Comparison of ENCODE assay signal across 14 cellular contexts in genomic region chr12:2329811-2330210, GRCh38.
DNase-seq lines count a peak whose midpoint lies in the region; ATAC-seq, FAIRE-seq and TF ChIP-seq lines count a peak whose summit lies in the region.
"Had no signal": no experiment of that assay in that cellular context is flagged by ENCODE, and none has a peak within 500 bp of the region (broad histone marks: within the 10 kb centered on the region; RNA-seq: fewer than 3 reads in every experiment).

No MANE protein-coding gene starts in this region.

- no peak overlapping the region for H2BK5ac ChIP-seq in IMR-90 (ENCODE audit: low read depth, low read length, poor library complexity, severe bottlenecking)
- no peak overlapping the region for H2BK5ac ChIP-seq in mesenchymal stem cell (ENCODE audit: low read depth, low read length, poor library complexity, severe bottlenecking)

- H3K14ac ChIP-seq in IMR-90 (replicated peaks; ENCODE audit: low read depth, low read length) = no peak overlapping the region
- no peak overlapping the region for H3K14ac ChIP-seq in mesenchymal stem cell (ENCODE audit: low read length in 2 of 2)

- in situ Hi-C loops in IMR-90 (cut with MboI; ENCODE audit: low sequenced_read_pairs) = no loop called here

- H3K4me1 ChIP-seq in IMR-90 (ENCODE audit: control insufficient read depth, insufficient read depth, low read length) = peaks cover 11% of the 10 kb centered on the region
- H3K4me1 ChIP-seq in mesenchymal stem cell (ENCODE audit: control insufficient read depth, insufficient read depth, low read depth, low read length) = peaks cover under 1% of the 10 kb centered on the region
- H3K4me1 ChIP-seq in sigmoid colon = peaks cover 0 to 52% (median 37%) of the 10 kb centered on the region in 4 donors

- H2BK20ac ChIP-seq in IMR-90 (ENCODE audit: low read depth, low read length) = no peak overlapping the region; the same call in 1 of the 2 replicates

- no peak overlapping the region for H2AK9ac ChIP-seq in IMR-90 (replicated peaks; ENCODE audit: low read depth, low read length, poor library complexity)

- no CpG with 5 or more reads among the region's 6 CpGs for WGBS in IMR-90 (ENCODE audit: extremely low coverage in 2 of 2, insufficient read length in 1 of 2), 2 experiments
- 69% methylated on average over 6 of the region's 6 CpGs for WGBS in mesenchymal stem cell
- 70 to 81% methylated on average over 6 of the region's 6 CpGs for WGBS in sigmoid colon, 2 donors

- H4K8ac ChIP-seq in IMR-90 (ENCODE audit: low read depth in 2 of 2, low read length in 2 of 2) (no peak overlapping the region), mesenchymal stem cell (ENCODE audit: low read length) (no peak overlapping the region)

- CTCF ChIA-PET in IMR-90 (lab: Yijun Ruan, JAX) = no interaction called here

- H2AK5ac ChIP-seq in IMR-90 (ENCODE audit: low read depth, low read length) = peak overlapping the region; percentile 43
- H2AK5ac ChIP-seq in mesenchymal stem cell (ENCODE audit: low read length, severe bottlenecking) = no peak overlapping the region

- no peak for TF ChIP-seq RAD21 in IMR-90 (IDR thresholded peaks at IDR 0.05; ENCODE audit: low read length)

- TF ChIP-seq EP300 in sigmoid colon (IDR thresholded peaks at IDR 0.05) = no peak

- H4K91ac ChIP-seq in IMR-90 (ENCODE audit: insufficient read depth, low read depth, low read length) (no peak overlapping the region), mesenchymal stem cell (ENCODE audit: low read length) (no peak overlapping the region)

- peaks cover 3 to 17% of the 10 kb centered on the region in 2 experiments; a peak in 2 of 4 replicates for H3K79me1 ChIP-seq in IMR-90 (ENCODE audit: low read depth in 1 of 2, low read length in 2 of 2)
- H3K79me1 ChIP-seq in mesenchymal stem cell (replicated peaks; ENCODE audit: low read length, poor library complexity, severe bottlenecking) = no peaks in the 10 kb centered on the region

- no peak overlapping the region for H3K56ac ChIP-seq in IMR-90 (ENCODE audit: extremely low read depth, insufficient read depth, low read length)

- no TSS peak for BruUV-seq in IMR-90 (replicated peaks; lab: Mats Ljungman, UMichigan)

- ATAC-seq in IMR-90 (ENCODE audit: low read depth) = no peak
- ATAC-seq in GM21619 (IDR thresholded peaks at IDR 0.05; ENCODE audit: unreplicated experiment) = no peak

- intact Hi-C loops in IMR-90 (cut with micrococcal nuclease) (no loop called here), sigmoid colon (cut with DNase I) (no loop called here)

- TF ChIP-seq CTCF in IMR-90 (conservative IDR thresholded peaks at IDR 0.05; ENCODE audit: low read depth, low read length) (no peak), sigmoid colon (IDR thresholded peaks at IDR 0.05) (no peak)

- peak overlapping the region in 1 of 2 experiments; percentile 15 for H2BK12ac ChIP-seq in mesenchymal stem cell (ENCODE audit: low read length in 2 of 2)

- peaks cover 17% of the 10 kb centered on the region for H3K9me1 ChIP-seq in IMR-90 (ENCODE audit: insufficient read depth, low read length)

- H3K27ac ChIP-seq in IMR-90 (ENCODE audit: insufficient read depth, low read length) = no peak overlapping the region
- H3K27ac ChIP-seq in mesenchymal stem cell (ENCODE audit: low read length, poor library complexity, severe bottlenecking) = no peak overlapping the region
- peak overlapping the region in 3 of 4 donors; percentile 10 to 94 (median 89) for H3K27ac ChIP-seq in sigmoid colon
- H3K27ac ChIP-seq: BLaER1 treated with 17β-estradiol and CSF1 and Interleukin-3, amounts not matched to agents 10 nM and 100 nM had no signal

- H4K5ac ChIP-seq in IMR-90 (ENCODE audit: low read depth, low read length) = peak overlapping the region; percentile 25; the same call in 1 of the 2 replicates

- no peaks in the 10 kb centered on the region for H3K36me3 ChIP-seq in IMR-90 (ENCODE audit: control insufficient read depth, insufficient read depth, low read length)
- peaks cover 0 to 3% of the 10 kb centered on the region in 2 experiments for H3K36me3 ChIP-seq in mesenchymal stem cell (ENCODE audit: control insufficient read depth in 1 of 2, insufficient read depth in 2 of 2, low read depth in 1 of 2, low read length in 2 of 2)
- no peaks in the 10 kb centered on the region for H3K36me3 ChIP-seq in sigmoid colon
- H3K36me3 ChIP-seq: BLaER1 treated with 17β-estradiol and CSF1 and Interleukin-3, amounts not matched to agents 10 nM and 100 nM had no signal

- H3K9ac ChIP-seq in IMR-90 (ENCODE audit: low read depth, low read length) (no peak overlapping the region), mesenchymal stem cell (ENCODE audit: low read length) (no peak overlapping the region)
- H3K9ac ChIP-seq: BLaER1 treated with 17β-estradiol and CSF1 and Interleukin-3, amounts not matched to agents 10 nM and 100 nM had no signal

- H4K20me1 ChIP-seq in IMR-90 (ENCODE audit: insufficient read depth, low read length) = no peaks in the 10 kb centered on the region
- H4K20me1 ChIP-seq: BLaER1 treated with 17β-estradiol and CSF1 and Interleukin-3, amounts not matched to agents 10 nM and 100 nM had no signal

- no peaks in the 10 kb centered on the region for H3K27me3 ChIP-seq in IMR-90 (ENCODE audit: control insufficient read depth, insufficient read depth, low read length)
- H3K27me3 ChIP-seq in mesenchymal stem cell (ENCODE audit: control insufficient read depth in 1 of 2, insufficient read depth in 1 of 2, low read length in 2 of 2) = peaks cover 0 to 12% of the 10 kb centered on the region in 2 experiments
- no peaks in the 10 kb centered on the region for H3K27me3 ChIP-seq in sigmoid colon
- H3K27me3 ChIP-seq: BLaER1 treated with 17β-estradiol and CSF1 and Interleukin-3, amounts not matched to agents 10 nM and 100 nM had no signal

- H3K18ac ChIP-seq in IMR-90 (ENCODE audit: low read depth, low read length) = no peak overlapping the region
- no peak overlapping the region for H3K18ac ChIP-seq in mesenchymal stem cell (ENCODE audit: low read depth in 1 of 2, low read length in 2 of 2)

- H3K4me3 ChIP-seq in IMR-90 (ENCODE audit: insufficient read depth, low read depth, low read length) (no peak overlapping the region), mesenchymal stem cell (ENCODE audit: insufficient read depth in 1 of 2, low read depth in 1 of 2, low read length in 2 of 2) (no peak overlapping the region), sigmoid colon (no peak overlapping the region)
- H3K4me3 ChIP-seq: BLaER1 treated with 17β-estradiol and CSF1 and Interleukin-3, amounts not matched to agents 10 nM and 100 nM had no signal

- DNase-seq in IMR-90 = no peak
- DNase-seq in NCI-H524 treated with DMSO at 0.1 percent for 48 hours (lab: John Stamatoyannopoulos, UW) = peak; percentile 29
- peak; percentile 21 for DNase-seq in mesenchymal stem cell
- peak; percentile 55 for DNase-seq in sigmoid colon
- no peak for DNase-seq in NCI-H187 treated with DMSO at 0.1 percent for 48 hours (lab: John Stamatoyannopoulos, UW)
- DNase-seq in HTR-8/SVneo (ENCODE audit: insufficient read length, low spot score) = no peak
- DNase-seq: ACHN; Calu3; CD4-positive, alpha-beta T cell; DMS 273 treated with DMSO at 0.1 percent for 48 hours; HCEC 1CT; HFFc6 had no signal

- dilution Hi-C loops in IMR-90 (cut with HindIII; ENCODE audit: low sequenced_read_pairs, unreplicated experiment) = no loop called here

- POLR2A ChIA-PET in IMR-90 (lab: Charles Lee; ENCODE audit: unreplicated experiment) = no interaction called here

- H2AFZ ChIP-seq in IMR-90 (replicated peaks; ENCODE audit: low read length, poor library complexity) (no peak overlapping the region), mesenchymal stem cell (ENCODE audit: low read depth, low read length) (no peak overlapping the region)

- H2BK15ac ChIP-seq in IMR-90 (ENCODE audit: low read depth, low read length) (no peak overlapping the region), mesenchymal stem cell (ENCODE audit: low read depth, poor library complexity, severe bottlenecking) (no peak overlapping the region)

- no peak for TF ChIP-seq POLR2A in IMR-90 (IDR thresholded peaks at IDR 0.05; ENCODE audit: low read depth, low read length)
- no peak for TF ChIP-seq POLR2A in sigmoid colon (IDR thresholded peaks at IDR 0.05)

- no peak for FAIRE-seq in HTR-8/SVneo (lab: Jason Lieb, UNC)

- H2BK120ac ChIP-seq in IMR-90 (ENCODE audit: low read depth, low read length) (no peak overlapping the region), mesenchymal stem cell (ENCODE audit: low read depth, low read length) (no peak overlapping the region)

- H3K4ac ChIP-seq in IMR-90 (ENCODE audit: low read depth, low read length) (no peak overlapping the region), mesenchymal stem cell (ENCODE audit: low read depth in 1 of 2, low read length in 2 of 2) (no peak overlapping the region)

- H3K23ac ChIP-seq in IMR-90 (ENCODE audit: low read depth, low read length) = no peak overlapping the region
- H3K23ac ChIP-seq in mesenchymal stem cell (ENCODE audit: low read length in 2 of 2) = no peak overlapping the region

- no peak overlapping the region for H3K4me2 ChIP-seq in IMR-90 (ENCODE audit: low read depth, low read length)
- H3K4me2 ChIP-seq in mesenchymal stem cell (ENCODE audit: low read length, poor library complexity, severe bottlenecking) = no peak overlapping the region
- H3K4me2 ChIP-seq: BLaER1 treated with 17β-estradiol and CSF1 and Interleukin-3, amounts not matched to agents 10 nM and 100 nM had no signal

- H3K9me3 ChIP-seq in IMR-90 (ENCODE audit: control insufficient read depth, insufficient read depth, low read length) = no peaks in the 10 kb centered on the region
- H3K9me3 ChIP-seq in mesenchymal stem cell (ENCODE audit: control insufficient read depth, low read length) = no peaks in the 10 kb centered on the region
- no peaks in the 10 kb centered on the region for H3K9me3 ChIP-seq in sigmoid colon

TF ChIP-seq in IMR-90, 13 proteins besides CTCF, POLR2A, EP300 and RAD21:
- no peak for TF ChIP-seq CEBPB (IDR thresholded peaks at IDR 0.05; ENCODE audit: low read depth, low read length)

Comparison
In these comparisons a context has a peak if more than half of its experiments do, and no peak if none do; other contexts are left out.
1. DNase-seq: peak in NCI-H524 treated with DMSO at 0.1 percent for 48 hours (single experiment), mesenchymal stem cell (single experiment) and sigmoid colon (single experiment); none in IMR-90 (single experiment), NCI-H187 treated with DMSO at 0.1 percent for 48 hours (single experiment) and HTR-8/SVneo (single experiment).
2. H3K27ac ChIP-seq: peak in sigmoid colon (3 of 4); none in IMR-90 (single experiment) and mesenchymal stem cell (single experiment).